Comparison of ENCODE assay signal across 8 cellular contexts in the genomic region with DNA sequence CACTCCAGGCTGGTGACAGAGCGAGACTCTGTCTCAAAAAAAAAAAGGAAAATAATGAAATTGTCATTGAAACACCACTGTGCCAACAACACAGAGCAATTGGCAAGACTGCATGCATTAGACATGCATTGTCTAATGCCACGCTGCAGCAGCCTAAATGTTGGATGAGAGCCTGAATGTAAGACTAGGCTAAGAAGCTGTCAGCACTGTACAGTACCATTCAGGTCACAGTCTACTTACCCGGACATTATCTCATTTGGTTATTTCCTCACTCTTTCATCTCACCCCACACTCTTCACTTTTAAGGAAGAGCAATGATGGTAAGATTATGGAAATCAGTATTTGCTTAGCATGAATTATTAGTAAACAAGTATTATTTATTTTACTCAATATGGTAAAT.
"Had no signal": no experiment of that assay in that cellular context is flagged by ENCODE, and none has a peak within 500 bp of the region (broad histone marks: within the 10 kb centered on the region; RNA-seq: fewer than 3 reads in every experiment).

No MANE protein-coding gene starts in this region.

- H3K4me3 ChIP-seq: GM23248, HAP-1 had no signal

- H3K4me1 ChIP-seq: HAP-1 had no signal

- H3K36me3 ChIP-seq: HAP-1 had no signal

- H3K4me3 Mint-ChIP-seq: HFFc6 had no signal

- H3K27ac ChIP-seq: GM23248, HL-60 had no signal

- H3K27ac Mint-ChIP-seq: HFFc6 had no signal

- ATAC-seq: HCT116, HepG2 had no signal

- DNase-seq: GM23248, GOT3, H7, HFFc6 had no signal
